Comparison of ENCODE assay signal across 9 cellular contexts in the genomic region with DNA sequence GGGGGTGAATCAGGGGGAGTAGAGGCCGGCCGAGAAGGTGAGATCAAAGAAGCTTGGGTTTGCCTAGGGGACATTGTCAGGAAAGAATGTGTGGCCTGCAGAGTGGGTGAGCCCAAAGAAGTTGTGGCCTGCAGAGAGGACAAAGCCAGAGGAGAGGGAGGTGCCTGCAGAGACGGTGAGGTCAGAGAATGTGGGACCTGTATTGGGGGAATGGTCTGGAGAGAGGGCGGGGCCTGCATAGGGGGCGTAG. TPM values are rescaled to one million over a fixed set of nuclear protein-coding genes. Genes with fewer than 3 reads are reported as not detected.
DNase-seq lines count a peak whose midpoint lies in the region; ATAC-seq, FAIRE-seq and TF ChIP-seq lines count a peak whose summit lies in the region.
"Had no signal": no experiment of that assay in that cellular context is flagged by ENCODE, and none has a peak within 500 bp of the region (broad histone marks: within the 10 kb centered on the region; RNA-seq: fewer than 3 reads in every experiment).

No MANE protein-coding gene starts in this region.

- H3K9me3 ChIP-seq in keratinocyte (ENCODE audit: control insufficient read depth, low read depth, low read length) (no peaks in the 10 kb centered on the region), upper lobe of right lung (no peaks in the 10 kb centered on the region)

- no peak overlapping the region for H3K9ac ChIP-seq in keratinocyte (ENCODE audit: control insufficient read depth, extremely low read depth, insufficient read depth, low read length)

- CTCF ChIA-PET in activated CD8-positive, alpha-beta memory T cell treated with anti-CD3 and anti-CD28 coated beads, Interleukin-2, amount 10 ng/mL, durations not matched to agents 7 days and 5 days (lab: Charles Lee): interaction anchor here (0.5 to 0.7 kb wide), 2 partner anchors 32 to 395 kb away, joined by 3 to 6 read pairs; partner anchors contain the start of gene MAP2K7

- peak overlapping the region; percentile 89 for H3K4me2 ChIP-seq in keratinocyte (ENCODE audit: control insufficient read depth, extremely low read depth, insufficient read depth, low read depth, low read length)

- H3K9me1 ChIP-seq in keratinocyte (ENCODE audit: control insufficient read depth, extremely low read depth, insufficient read depth, low read length): no peaks in the 10 kb centered on the region

- no peaks in the 10 kb centered on the region for H3K79me2 ChIP-seq in keratinocyte (ENCODE audit: control insufficient read depth, insufficient read depth, low read length)

- no peak for TF ChIP-seq CTCF in keratinocyte (optimal IDR thresholded peaks at IDR 0.05 in 1 of 3, IDR thresholded peaks at IDR 0.05 in 1 of 3, conservative IDR thresholded peaks at IDR 0.05 in 1 of 3; ENCODE audit: extremely low read depth in 1 of 3, insufficient read depth in 2 of 3, low read length in 3 of 3)
- no peak for TF ChIP-seq CTCF in upper lobe of right lung (IDR thresholded peaks at IDR 0.05)
- no peak for TF ChIP-seq CTCF in GM10266 (IDR thresholded peaks at IDR 0.05; ENCODE audit: control insufficient read depth, insufficient read depth, low read depth, missing control alignments)

- peak; percentile 36 for FAIRE-seq in keratinocyte (lab: Jason Lieb, UNC)

- H2AFZ ChIP-seq in keratinocyte (ENCODE audit: control insufficient read depth, low read length): no peak overlapping the region

- peak; percentile 5 for ATAC-seq in activated CD8-positive, alpha-beta memory T cell treated with anti-CD3 and anti-CD28 coated beads, Interleukin-2, amount 10 ng/mL, durations not matched to agents 7 days and 5 days
- peak; percentile 17 for ATAC-seq in upper lobe of right lung

- H3K4me3 ChIP-seq in keratinocyte (ENCODE audit: control insufficient read depth in 2 of 3, extremely low read depth in 1 of 3, insufficient read depth in 2 of 3, low read depth in 1 of 3, low read length in 3 of 3) (no peak overlapping the region), upper lobe of right lung (no peak overlapping the region)

- no peaks in the 10 kb centered on the region for H3K9me3 Mint-ChIP-seq in activated CD8-positive, alpha-beta memory T cell treated with anti-CD3 and anti-CD28 coated beads, Interleukin-2, amount 10 ng/mL, durations not matched to agents 7 days and 5 days (ENCODE audit: low read depth)

- H3K36me3 Mint-ChIP-seq in activated CD8-positive, alpha-beta memory T cell treated with anti-CD3 and anti-CD28 coated beads, Interleukin-2, amount 10 ng/mL, durations not matched to agents 7 days and 5 days: no peaks in the 10 kb centered on the region

- H3K36me3 ChIP-seq in keratinocyte (ENCODE audit: control insufficient read depth in 2 of 2, extremely low read depth in 1 of 2, insufficient read depth in 2 of 2, low read length in 2 of 2) (no peaks in the 10 kb centered on the region), upper lobe of right lung (no peaks in the 10 kb centered on the region)

- peaks cover 29% of the 10 kb centered on the region for H3K4me1 Mint-ChIP-seq in activated CD8-positive, alpha-beta memory T cell treated with anti-CD3 and anti-CD28 coated beads, Interleukin-2, amount 10 ng/mL, durations not matched to agents 7 days and 5 days

- intact Hi-C loops in upper lobe of right lung (cut with DNase I) (no loop called here), head of caudate nucleus (cut with DNase I) (no loop called here)

- H3K27me3 ChIP-seq in keratinocyte (ENCODE audit: control insufficient read depth, extremely low read depth, insufficient read depth, low read length): peaks cover 36% of the 10 kb centered on the region
- peaks cover 36% of the 10 kb centered on the region for H3K27me3 ChIP-seq in upper lobe of right lung

- peaks cover 57% of the 10 kb centered on the region for H3K27me3 Mint-ChIP-seq in activated CD8-positive, alpha-beta memory T cell treated with anti-CD3 and anti-CD28 coated beads, Interleukin-2, amount 10 ng/mL, durations not matched to agents 7 days and 5 days

- H3K27ac ChIP-seq in keratinocyte (ENCODE audit: control insufficient read depth, insufficient read depth, low read length): no peak overlapping the region
- no peak overlapping the region for H3K27ac ChIP-seq in upper lobe of right lung

- H3K27ac Mint-ChIP-seq in activated CD8-positive, alpha-beta memory T cell treated with anti-CD3 and anti-CD28 coated beads, Interleukin-2, amount 10 ng/mL, durations not matched to agents 7 days and 5 days: peak overlapping the region; percentile 17

- dilution Hi-C loops in keratinocyte (cut with MboI; ENCODE audit: extremely low pct_ligation_motif_present, low sequenced_read_pairs): no loop called here

- peaks cover 2% of the 10 kb centered on the region for H4K20me1 ChIP-seq in keratinocyte (ENCODE audit: control insufficient read depth, extremely low read depth, insufficient read depth, low read length)

- H3K4me1 ChIP-seq in keratinocyte (ENCODE audit: control insufficient read depth, extremely low read depth, insufficient read depth, low read length) (peaks cover 20% of the 10 kb centered on the region), upper lobe of right lung (peaks cover 23% of the 10 kb centered on the region)

- no peak overlapping the region for H3K4me3 Mint-ChIP-seq in activated CD8-positive, alpha-beta memory T cell treated with anti-CD3 and anti-CD28 coated beads, Interleukin-2, amount 10 ng/mL, durations not matched to agents 7 days and 5 days

- peak; percentile 62 for DNase-seq in stimulated activated CD4-positive, alpha-beta T cell treated with anti-CD3 and anti-CD28 coated beads, Interleukin-1b, Interleukin-23, amount 100 ng/mL, for 48 hours
- DNase-seq in stimulated activated CD4-positive, alpha-beta T cell treated with anti-CD3 and anti-CD28 coated beads, Interleukin-2, amount 100 ng/mL, for 24 hours: no peak
- DNase-seq in activated CD8-positive, alpha-beta memory T cell treated with anti-CD3 and anti-CD28 coated beads, Interleukin-2, amount 10 ng/mL, durations not matched to agents 7 days and 5 days: no peak
- DNase-seq in keratinocyte (ENCODE audit: low read depth, low spot score) (no peak), upper lobe of right lung (no peak), GM10266 (ENCODE audit: extremely low spot score) (no peak), NCI-H1417 treated with DMSO at 0.1 percent for 48 hours (lab: John Stamatoyannopoulos, UW) (no peak), head of caudate nucleus (no peak)

RNA-seq across cellular contexts. Expression of gene PRR36, which starts 3.0 kb away (rescaled TPM):
- under 1 TPM in 1 of 2 experiments, not detected in 1; 0.06 TPM for total RNA-seq in activated CD8-positive, alpha-beta memory T cell treated with anti-CD3 and anti-CD28 coated beads, Interleukin-2, amount 10 ng/mL, durations not matched to agents 7 days and 5 days
- polyA plus RNA-seq in keratinocyte: 0.05 TPM in 2 of 3 replicates, not detected in the other
- polyA plus RNA-seq in keratinocyte (2011; ENCODE audit: low read depth): not detected
- polyA plus RNA-seq in keratinocyte (2011; cell fraction: cytosol; rRNA removed): 0.04 and 0.08 TPM in 2 replicates
- 0.04 and 0.07 TPM in 2 replicates for polyA plus RNA-seq in keratinocyte (2011; cell fraction: nucleus; rRNA removed)
- 0.08 and 0.21 TPM in 2 replicates for polyA plus RNA-seq in keratinocyte (2012; ENCODE audit: low replicate concordance)
- not detected in 3 replicates for polyA minus RNA-seq in keratinocyte
- not detected for polyA minus RNA-seq in keratinocyte (2011; cell fraction: cytosol; rRNA and poly(A)+ RNA removed)
- polyA minus RNA-seq in keratinocyte (2011; cell fraction: nucleus; rRNA and poly(A)+ RNA removed): not detected in 2 replicates
- total RNA-seq in upper lobe of right lung: 2.6 TPM
- total RNA-seq: skeletal muscle tissue had no signal

RNA-seq across cellular contexts. Expression of gene LRRC8E, which starts 17.1 kb away (rescaled TPM):
- not detected for total RNA-seq in activated CD8-positive, alpha-beta memory T cell treated with anti-CD3 and anti-CD28 coated beads, Interleukin-2, amount 10 ng/mL, durations not matched to agents 7 days and 5 days
- 11.5 to 22.2 TPM (median 13.5 TPM) in 3 replicates for polyA plus RNA-seq in keratinocyte
- polyA plus RNA-seq in keratinocyte (2011; ENCODE audit: low read depth): 8.9 TPM
- 6.2 and 7.4 TPM in 2 replicates for polyA plus RNA-seq in keratinocyte (2011; cell fraction: cytosol; rRNA removed)
- 23.6 and 28.4 TPM in 2 replicates for polyA plus RNA-seq in keratinocyte (2011; cell fraction: nucleus; rRNA removed)
- 10.5 and 20.0 TPM in 2 replicates for polyA plus RNA-seq in keratinocyte (2012; ENCODE audit: low replicate concordance)
- polyA minus RNA-seq in keratinocyte: 14.7 to 18.5 TPM (median 18.4 TPM) in 3 replicates
- polyA minus RNA-seq in keratinocyte (2011; cell fraction: cytosol; rRNA and poly(A)+ RNA removed): 12.5 TPM
- polyA minus RNA-seq in keratinocyte (2011; cell fraction: nucleus; rRNA and poly(A)+ RNA removed): 25.3 and 31.3 TPM in 2 replicates
- total RNA-seq in upper lobe of right lung: 11.0 TPM

RNA-seq across cellular contexts. Expression of gene MAP2K7, which starts 32.5 kb away (rescaled TPM):
- total RNA-seq in activated CD8-positive, alpha-beta memory T cell treated with anti-CD3 and anti-CD28 coated beads, Interleukin-2, amount 10 ng/mL, durations not matched to agents 7 days and 5 days: 10 to 100 TPM; 38.0 to 41.6 TPM
- polyA plus RNA-seq in keratinocyte: 8.4 to 11.7 TPM (median 10.9 TPM) in 3 replicates
- polyA plus RNA-seq in keratinocyte (2011; ENCODE audit: low read depth): 15.8 TPM
- polyA plus RNA-seq in keratinocyte (2011; cell fraction: cytosol; rRNA removed): 5.2 and 11.4 TPM in 2 replicates
- polyA plus RNA-seq in keratinocyte (2011; cell fraction: nucleus; rRNA removed): 18.9 and 22.4 TPM in 2 replicates
- polyA plus RNA-seq in keratinocyte (2012; ENCODE audit: low replicate concordance): 14.5 and 18.4 TPM in 2 replicates
- 7.8 to 18.9 TPM (median 8.1 TPM) in 3 replicates for polyA minus RNA-seq in keratinocyte
- polyA minus RNA-seq in keratinocyte (2011; cell fraction: cytosol; rRNA and poly(A)+ RNA removed): 23.4 TPM
- 11.3 and 15.2 TPM in 2 replicates for polyA minus RNA-seq in keratinocyte (2011; cell fraction: nucleus; rRNA and poly(A)+ RNA removed)
- total RNA-seq in upper lobe of right lung: 36.4 TPM

RNA-seq across cellular contexts. Expression of gene EVI5L, which starts 41.2 kb away (rescaled TPM):
- total RNA-seq in activated CD8-positive, alpha-beta memory T cell treated with anti-CD3 and anti-CD28 coated beads, Interleukin-2, amount 10 ng/mL, durations not matched to agents 7 days and 5 days: 1 to 10 TPM; 6.0 to 6.1 TPM
- polyA plus RNA-seq in keratinocyte: 7.5 to 14.8 TPM (median 8.5 TPM) in 3 replicates
- polyA plus RNA-seq in keratinocyte (2011; ENCODE audit: low read depth): 7.9 TPM
- 13.9 and 14.5 TPM in 2 replicates for polyA plus RNA-seq in keratinocyte (2011; cell fraction: cytosol; rRNA removed)
- 18.2 and 28.8 TPM in 2 replicates for polyA plus RNA-seq in keratinocyte (2011; cell fraction: nucleus; rRNA removed)
- 13.3 and 15.3 TPM in 2 replicates for polyA plus RNA-seq in keratinocyte (2012; ENCODE audit: low replicate concordance)
- polyA minus RNA-seq in keratinocyte: 21.3 to 84.7 TPM (median 38.6 TPM) in 3 replicates
- 23.8 TPM for polyA minus RNA-seq in keratinocyte (2011; cell fraction: cytosol; rRNA and poly(A)+ RNA removed)
- 9.5 and 11.1 TPM in 2 replicates for polyA minus RNA-seq in keratinocyte (2011; cell fraction: nucleus; rRNA and poly(A)+ RNA removed)
- 15.5 TPM for total RNA-seq in upper lobe of right lung

RNA-seq across cellular contexts. Expression of gene TGFBR3L, which starts 43.4 kb away (rescaled TPM):
- total RNA-seq in activated CD8-positive, alpha-beta memory T cell treated with anti-CD3 and anti-CD28 coated beads, Interleukin-2, amount 10 ng/mL, durations not matched to agents 7 days and 5 days: 1 to 10 TPM; 7.7 to 9.1 TPM
- polyA plus RNA-seq in keratinocyte: 0.28 to 0.72 TPM (median 0.68 TPM) in 3 replicates
- polyA plus RNA-seq in keratinocyte (2011; ENCODE audit: low read depth): 6.7 TPM
- 0.29 and 1.6 TPM in 2 replicates for polyA plus RNA-seq in keratinocyte (2011; cell fraction: cytosol; rRNA removed)
- polyA plus RNA-seq in keratinocyte (2011; cell fraction: nucleus; rRNA removed): 0.34 and 1.3 TPM in 2 replicates
- 1.8 and 10.1 TPM in 2 replicates for polyA plus RNA-seq in keratinocyte (2012; ENCODE audit: low replicate concordance)
- not detected in 3 replicates for polyA minus RNA-seq in keratinocyte
- not detected for polyA minus RNA-seq in keratinocyte (2011; cell fraction: cytosol; rRNA and poly(A)+ RNA removed)
- polyA minus RNA-seq in keratinocyte (2011; cell fraction: nucleus; rRNA and poly(A)+ RNA removed): 1.5 TPM in 1 of 2 replicates, not detected in the other
- total RNA-seq in upper lobe of right lung: 1.2 TPM

Comparison
In these comparisons a context has a peak if more than half of its experiments do, and no peak if none do; other contexts are left out.
1. RNA of gene LRRC8E, which starts 17.1 kb away (total RNA-seq): 11.0 TPM in upper lobe of right lung (single experiment); not detected in activated CD8-positive, alpha-beta memory T cell treated with anti-CD3 and anti-CD28 coated beads, Interleukin-2, amount 10 ng/mL, durations not matched to agents 7 days and 5 days; every median in the first group is over 10 times any median in the second.